In the genomic region with DNA sequence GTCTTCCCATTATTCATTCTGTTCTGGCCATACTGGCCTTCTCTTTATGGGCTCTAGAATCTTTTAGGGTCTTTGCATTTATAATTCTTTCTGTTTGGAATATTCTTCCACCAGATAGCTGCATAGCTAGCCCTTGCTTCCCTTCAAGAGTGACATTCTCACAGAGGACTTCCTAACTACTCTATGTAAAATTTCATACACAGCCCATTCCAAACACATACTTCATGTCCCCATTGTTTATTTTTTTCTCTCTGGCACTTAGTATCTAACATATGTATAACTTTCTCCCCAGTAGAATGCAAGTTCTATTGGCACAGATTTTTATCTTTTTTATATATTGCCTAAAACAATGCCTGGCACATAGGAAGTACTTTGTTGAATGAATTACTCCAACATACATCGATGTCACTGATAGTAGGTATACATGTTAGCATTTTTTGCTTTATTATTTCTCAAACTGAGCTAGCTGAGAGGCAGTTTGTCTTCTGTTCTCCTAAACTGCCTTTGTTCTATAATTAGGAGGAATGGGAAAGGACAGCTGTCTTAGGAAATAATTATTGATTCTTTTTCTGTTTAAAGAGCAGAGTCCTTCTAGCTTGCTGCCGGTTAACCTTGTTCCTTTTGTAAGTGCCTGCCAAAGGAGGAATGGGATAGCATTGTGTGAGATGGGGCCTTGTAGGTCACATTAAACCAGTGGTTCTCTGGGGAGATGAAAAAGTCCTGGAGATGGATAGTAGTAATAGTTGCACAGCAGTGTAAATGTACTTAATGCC, we compare ENCODE assay signal across 1 cellular context.
A peak's percentile ranks its signal among the peaks of the same experiment; 100 is the strongest.
TF ChIP-seq lines count a peak whose summit lies in the region.

No MANE protein-coding gene starts in this region.

TF ChIP-seq in HepG2, 621 proteins besides CTCF, POLR2A, EP300 and RAD21 (continued from another document and continues in another):
- no peak for TF ChIP-seq ZBTB2 (CRISPR knock-in tag; IDR thresholded peaks at IDR 0.05; ENCODE audit: low read depth)
- no peak for TF ChIP-seq CREB1 (IDR thresholded peaks at IDR 0.05)
- peak; percentile 26; the same call in 1 of the 2 replicates for TF ChIP-seq CREB1 (CRISPR knock-in tag; IDR thresholded peaks at IDR 0.05)
- peak; percentile 24; the same call in 1 of the 2 replicates for TF ChIP-seq DMAP1 (CRISPR knock-in tag; IDR thresholded peaks at IDR 0.05)
- TF ChIP-seq SALL2 (CRISPR knock-in tag; IDR thresholded peaks at IDR 0.05), result no peak
- TF ChIP-seq NCOA1 (CRISPR knock-in tag; IDR thresholded peaks at IDR 0.05), result peak; percentile 54; the same call in 1 of the 2 replicates
- TF ChIP-seq ZNF431 (CRISPR knock-in tag; IDR thresholded peaks at IDR 0.05; ENCODE audit: borderline replicate concordance, low read depth), result no peak
- TF ChIP-seq ZNF12 (CRISPR knock-in tag; IDR thresholded peaks at IDR 0.05), result peak; percentile 48; the same call in 1 of the 2 replicates
- TF ChIP-seq PPARG (CRISPR knock-in tag; conservative IDR thresholded peaks at IDR 0.05), result 0 out of 2 replicates have a peak, but pooled peaks have one; percentile 57
- TF ChIP-seq ZNF7 (CRISPR knock-in tag; IDR thresholded peaks at IDR 0.05), result peak; percentile 61; the same call in 1 of the 2 replicates
- no peak for TF ChIP-seq CHD4 (IDR thresholded peaks at IDR 0.05; ENCODE audit: borderline replicate concordance, low read length)
- TF ChIP-seq, protein P1, sequence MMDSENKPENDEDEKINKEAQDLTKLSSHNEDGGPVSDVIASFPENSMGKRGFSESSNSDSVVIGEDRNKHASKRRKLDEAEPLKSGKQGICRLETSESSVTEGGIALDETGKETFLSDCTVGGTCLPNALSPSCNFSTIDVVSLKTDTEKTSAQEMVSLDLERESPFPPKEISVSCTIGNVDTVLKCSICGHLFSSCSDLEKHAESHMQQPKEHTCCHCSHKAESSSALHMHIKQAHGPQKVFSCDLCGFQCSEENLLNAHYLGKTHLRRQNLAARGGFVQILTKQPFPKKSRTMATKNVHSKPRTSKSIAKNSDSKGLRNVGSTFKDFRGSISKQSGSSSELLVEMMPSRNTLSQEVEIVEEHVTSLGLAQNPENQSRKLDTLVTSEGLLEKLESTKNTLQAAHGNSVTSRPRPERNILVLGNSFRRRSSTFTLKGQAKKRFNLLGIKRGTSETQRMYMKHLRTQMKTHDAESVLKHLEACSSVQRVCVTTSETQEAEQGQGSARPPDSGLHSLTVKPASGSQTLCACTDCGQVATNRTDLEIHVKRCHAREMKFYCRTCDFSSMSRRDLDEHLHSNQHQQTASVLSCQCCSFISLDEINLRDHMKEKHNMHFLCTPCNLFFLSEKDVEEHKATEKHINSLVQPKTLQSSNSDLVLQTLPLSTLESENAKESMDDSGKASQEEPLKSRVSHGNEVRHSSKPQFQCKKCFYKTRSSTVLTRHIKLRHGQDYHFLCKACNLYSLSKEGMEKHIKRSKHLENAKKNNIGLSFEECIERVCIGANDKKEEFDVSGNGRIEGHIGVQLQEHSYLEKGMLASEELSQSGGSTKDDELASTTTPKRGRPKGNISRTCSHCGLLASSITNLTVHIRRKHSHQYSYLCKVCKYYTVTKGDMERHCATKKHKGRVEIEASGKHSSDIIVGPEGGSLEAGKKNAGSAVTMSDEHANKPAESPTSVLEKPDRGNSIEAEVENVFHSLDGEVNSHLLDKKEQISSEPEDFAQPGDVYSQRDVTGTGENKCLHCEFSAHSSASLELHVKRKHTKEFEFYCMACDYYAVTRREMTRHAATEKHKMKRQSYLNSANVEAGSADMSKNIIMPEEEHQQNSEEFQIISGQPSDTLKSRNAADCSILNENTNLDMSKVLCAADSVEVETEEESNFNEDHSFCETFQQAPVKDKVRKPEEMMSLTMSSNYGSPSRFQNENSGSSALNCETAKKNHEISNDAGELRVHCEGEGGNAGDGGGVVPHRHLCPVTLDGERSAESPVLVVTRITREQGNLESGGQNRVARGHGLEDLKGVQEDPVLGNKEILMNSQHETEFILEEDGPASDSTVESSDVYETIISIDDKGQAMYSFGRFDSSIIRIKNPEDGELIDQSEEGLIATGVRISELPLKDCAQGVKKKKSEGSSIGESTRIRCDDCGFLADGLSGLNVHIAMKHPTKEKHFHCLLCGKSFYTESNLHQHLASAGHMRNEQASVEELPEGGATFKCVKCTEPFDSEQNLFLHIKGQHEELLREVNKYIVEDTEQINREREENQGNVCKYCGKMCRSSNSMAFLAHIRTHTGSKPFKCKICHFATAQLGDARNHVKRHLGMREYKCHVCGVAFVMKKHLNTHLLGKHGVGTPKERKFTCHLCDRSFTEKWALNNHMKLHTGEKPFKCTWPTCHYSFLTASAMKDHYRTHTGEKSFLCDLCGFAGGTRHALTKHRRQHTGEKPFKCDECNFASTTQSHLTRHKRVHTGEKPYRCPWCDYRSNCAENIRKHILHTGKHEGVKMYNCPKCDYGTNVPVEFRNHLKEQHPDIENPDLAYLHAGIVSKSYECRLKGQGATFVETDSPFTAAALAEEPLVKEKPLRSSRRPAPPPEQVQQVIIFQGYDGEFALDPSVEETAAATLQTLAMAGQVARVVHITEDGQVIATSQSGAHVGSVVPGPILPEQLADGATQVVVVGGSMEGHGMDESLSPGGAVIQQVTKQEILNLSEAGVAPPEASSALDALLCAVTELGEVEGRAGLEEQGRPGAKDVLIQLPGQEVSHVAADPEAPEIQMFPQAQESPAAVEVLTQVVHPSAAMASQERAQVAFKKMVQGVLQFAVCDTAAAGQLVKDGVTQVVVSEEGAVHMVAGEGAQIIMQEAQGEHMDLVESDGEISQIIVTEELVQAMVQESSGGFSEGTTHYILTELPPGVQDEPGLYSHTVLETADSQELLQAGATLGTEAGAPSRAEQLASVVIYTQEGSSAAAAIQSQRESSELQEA (CRISPR knock-in tag; IDR thresholded peaks at IDR 0.05; ENCODE audit: not compliant biosample characterization), result no peak
- no peak for TF ChIP-seq ZNF496 (CRISPR knock-in tag; IDR thresholded peaks at IDR 0.05; ENCODE audit: insufficient replicate concordance)
- TF ChIP-seq THYN1 (CRISPR knock-in tag; IDR thresholded peaks at IDR 0.05; ENCODE audit: borderline replicate concordance, low read depth), result no peak
- TF ChIP-seq RXRB (CRISPR knock-in tag; IDR thresholded peaks at IDR 0.05; ENCODE audit: borderline replicate concordance), result peak; percentile 54
- TF ChIP-seq ATF7-NPFF (CRISPR knock-in tag; IDR thresholded peaks at IDR 0.05; ENCODE audit: low read depth), result 0 out of 2 replicates have a peak, but pooled peaks have one; percentile 19
- peak; percentile 81; the same call in 1 of the 2 replicates for TF ChIP-seq ZNF264 (CRISPR knock-in tag; IDR thresholded peaks at IDR 0.05)
- TF ChIP-seq ZFX (CRISPR knock-in tag; IDR thresholded peaks at IDR 0.05; ENCODE audit: low read depth), result peak; percentile 41; the same call in 1 of the 2 replicates
- peak; percentile 26; the same call in 1 of the 2 replicates for TF ChIP-seq HOXA3 (CRISPR knock-in tag; IDR thresholded peaks at IDR 0.05)
- no peak for TF ChIP-seq MXD4 (CRISPR knock-in tag; IDR thresholded peaks at IDR 0.05)
- peak; percentile 34; the same call in 1 of the 2 replicates for TF ChIP-seq FOSL2 (CRISPR knock-in tag; IDR thresholded peaks at IDR 0.05)
- 0 out of 2 replicates have a peak, but pooled peaks have one; percentile 17 for TF ChIP-seq ZFY (CRISPR knock-in tag; IDR thresholded peaks at IDR 0.05)
- peak; percentile 55 for TF ChIP-seq PHF5A (CRISPR knock-in tag; IDR thresholded peaks at IDR 0.05; ENCODE audit: low read depth, unreplicated experiment)
- peak; percentile 45; the same call in 1 of the 2 replicates for TF ChIP-seq KAT8 (CRISPR knock-in tag; IDR thresholded peaks at IDR 0.05)
- TF ChIP-seq DRAP1 (CRISPR knock-in tag; IDR thresholded peaks at IDR 0.05), result 0 out of 2 replicates have a peak, but pooled peaks have one; percentile 16
- 0 out of 2 replicates have a peak, but pooled peaks have one; percentile 30 for TF ChIP-seq NFKBIZ (CRISPR knock-in tag; IDR thresholded peaks at IDR 0.05)
- TF ChIP-seq ZNF704 (CRISPR knock-in tag; IDR thresholded peaks at IDR 0.05; ENCODE audit: borderline replicate concordance), result no peak
- peak; percentile 41; the same call in 1 of the 2 replicates for TF ChIP-seq RARA (CRISPR knock-in tag; IDR thresholded peaks at IDR 0.05)
- no peak for TF ChIP-seq MAZ (IDR thresholded peaks at IDR 0.05; ENCODE audit: borderline replicate concordance, low read depth, low read length)
- no peak for TF ChIP-seq MAZ (CRISPR knock-in tag; IDR thresholded peaks at IDR 0.05; ENCODE audit: low read depth)
- TF ChIP-seq NR2F2 (IDR thresholded peaks at IDR 0.05; ENCODE audit: borderline replicate concordance, low read depth), result peak; percentile 57; the same call in 1 of the 2 replicates
- peak; percentile 48 for TF ChIP-seq MED8 (CRISPR knock-in tag; IDR thresholded peaks at IDR 0.05; ENCODE audit: insufficient replicate concordance)
- peak; percentile 31; the same call in 1 of the 2 replicates for TF ChIP-seq NR2C2 (CRISPR knock-in tag; IDR thresholded peaks at IDR 0.05; ENCODE audit: borderline replicate concordance)
- TF ChIP-seq, protein P2, sequence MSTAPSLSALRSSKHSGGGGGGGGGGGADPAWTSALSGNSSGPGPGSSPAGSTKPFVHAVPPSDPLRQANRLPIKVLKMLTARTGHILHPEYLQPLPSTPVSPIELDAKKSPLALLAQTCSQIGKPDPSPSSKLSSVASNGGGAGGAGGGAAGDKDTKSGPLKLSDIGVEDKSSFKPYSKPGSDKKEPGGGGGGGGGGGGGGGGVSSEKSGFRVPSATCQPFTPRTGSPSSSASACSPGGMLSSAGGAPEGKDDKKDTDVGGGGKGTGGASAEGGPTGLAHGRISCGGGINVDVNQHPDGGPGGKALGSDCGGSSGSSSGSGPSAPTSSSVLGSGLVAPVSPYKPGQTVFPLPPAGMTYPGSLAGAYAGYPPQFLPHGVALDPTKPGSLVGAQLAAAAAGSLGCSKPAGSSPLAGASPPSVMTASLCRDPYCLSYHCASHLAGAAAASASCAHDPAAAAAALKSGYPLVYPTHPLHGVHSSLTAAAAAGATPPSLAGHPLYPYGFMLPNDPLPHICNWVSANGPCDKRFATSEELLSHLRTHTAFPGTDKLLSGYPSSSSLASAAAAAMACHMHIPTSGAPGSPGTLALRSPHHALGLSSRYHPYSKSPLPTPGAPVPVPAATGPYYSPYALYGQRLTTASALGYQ (CRISPR knock-in tag; IDR thresholded peaks at IDR 0.05), result 0 out of 2 replicates have a peak, but pooled peaks have one; percentile 44
- 0 out of 2 replicates have a peak, but pooled peaks have one; percentile 34 for TF ChIP-seq TBX2 (CRISPR knock-in tag; IDR thresholded peaks at IDR 0.05; ENCODE audit: borderline replicate concordance)
- TF ChIP-seq RORA (CRISPR knock-in tag; IDR thresholded peaks at IDR 0.05), result no peak
- TF ChIP-seq SOX6 (IDR thresholded peaks at IDR 0.05), result no peak
- TF ChIP-seq SOX6 (CRISPR knock-in tag; IDR thresholded peaks at IDR 0.05), result peak; percentile 96
- TF ChIP-seq CHCHD3 (CRISPR knock-in tag; IDR thresholded peaks at IDR 0.05), result no peak
- TF ChIP-seq, protein P3, sequence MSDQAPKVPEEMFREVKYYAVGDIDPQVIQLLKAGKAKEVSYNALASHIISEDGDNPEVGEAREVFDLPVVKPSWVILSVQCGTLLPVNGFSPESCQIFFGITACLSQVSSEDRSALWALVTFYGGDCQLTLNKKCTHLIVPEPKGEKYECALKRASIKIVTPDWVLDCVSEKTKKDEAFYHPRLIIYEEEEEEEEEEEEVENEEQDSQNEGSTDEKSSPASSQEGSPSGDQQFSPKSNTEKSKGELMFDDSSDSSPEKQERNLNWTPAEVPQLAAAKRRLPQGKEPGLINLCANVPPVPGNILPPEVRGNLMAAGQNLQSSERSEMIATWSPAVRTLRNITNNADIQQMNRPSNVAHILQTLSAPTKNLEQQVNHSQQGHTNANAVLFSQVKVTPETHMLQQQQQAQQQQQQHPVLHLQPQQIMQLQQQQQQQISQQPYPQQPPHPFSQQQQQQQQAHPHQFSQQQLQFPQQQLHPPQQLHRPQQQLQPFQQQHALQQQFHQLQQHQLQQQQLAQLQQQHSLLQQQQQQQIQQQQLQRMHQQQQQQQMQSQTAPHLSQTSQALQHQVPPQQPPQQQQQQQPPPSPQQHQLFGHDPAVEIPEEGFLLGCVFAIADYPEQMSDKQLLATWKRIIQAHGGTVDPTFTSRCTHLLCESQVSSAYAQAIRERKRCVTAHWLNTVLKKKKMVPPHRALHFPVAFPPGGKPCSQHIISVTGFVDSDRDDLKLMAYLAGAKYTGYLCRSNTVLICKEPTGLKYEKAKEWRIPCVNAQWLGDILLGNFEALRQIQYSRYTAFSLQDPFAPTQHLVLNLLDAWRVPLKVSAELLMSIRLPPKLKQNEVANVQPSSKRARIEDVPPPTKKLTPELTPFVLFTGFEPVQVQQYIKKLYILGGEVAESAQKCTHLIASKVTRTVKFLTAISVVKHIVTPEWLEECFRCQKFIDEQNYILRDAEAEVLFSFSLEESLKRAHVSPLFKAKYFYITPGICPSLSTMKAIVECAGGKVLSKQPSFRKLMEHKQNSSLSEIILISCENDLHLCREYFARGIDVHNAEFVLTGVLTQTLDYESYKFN (CRISPR knock-in tag; conservative IDR thresholded peaks at IDR 0.05), result peak; percentile 90
